ENCODE assay signal across 8 cellular contexts in genomic region chr16:89686520-89687091, GRCh38. TPM values are rescaled to one million over a fixed set of nuclear protein-coding genes. Genes with fewer than 3 reads are reported as not detected.
DNase-seq lines count a peak whose midpoint lies in the region; ATAC-seq and TF ChIP-seq lines count a peak whose summit lies in the region.

Gene CDK10, plus strand, starts transcription at chr16:89686689. Its CDS starts 22 bp downstream, at chr16:89686711.

- peaks cover 28 to 35% of the 10 kb centered on the region in 2 experiments for H3K79me1 ChIP-seq in IMR-90 (ENCODE audit: low read depth in 1 of 2, low read length in 2 of 2)

- ATAC-seq in GM21526 (IDR thresholded peaks at IDR 0.05; ENCODE audit: low FRiP score, unreplicated experiment) (peak; percentile 69), IMR-90 (ENCODE audit: low read depth) (peak; percentile 93), Panc1 (peak; percentile 96)
- ATAC-seq in activated T-cell treated with anti-CD3 and anti-CD28 coated beads, Interleukin-2, amount 50 U/mL, for 72 hours (replicated peaks in 1 of 2), result peak; percentile 92 to 93

- no peak for TF ChIP-seq EP300 in esophagus muscularis mucosa (IDR thresholded peaks at IDR 0.05)

- H3K4me1 ChIP-seq in IMR-90 (ENCODE audit: control insufficient read depth, insufficient read depth, low read length), result peaks cover 3% of the 10 kb centered on the region
- peaks cover 3% of the 10 kb centered on the region; the same call in 1 of the 2 replicates for H3K4me1 ChIP-seq in Panc1 (ENCODE audit: control insufficient read depth, insufficient read depth, low read length)
- peaks cover 9 to 21% (median 18%) of the 10 kb centered on the region in 4 donors for H3K4me1 ChIP-seq in esophagus muscularis mucosa

- peak within 1 kb of the TSS; percentile 98 for H3K27ac ChIP-seq in IMR-90 (ENCODE audit: insufficient read depth, low read length)
- peak within 1 kb of the TSS; percentile 82 for H3K27ac ChIP-seq in Panc1 (ENCODE audit: low read length)
- H3K27ac ChIP-seq in esophagus muscularis mucosa (replicated peaks in 1 of 4), result peak within 1 kb of the TSS; percentile 83 to 93 (median 88)

- H3K27ac Mint-ChIP-seq in activated T-cell treated with anti-CD3 and anti-CD28 coated beads, Interleukin-2, amount 50 U/mL, for 72 hours, result peak within 1 kb of the TSS; percentile 97

- H2AFZ ChIP-seq in IMR-90 (replicated peaks; ENCODE audit: low read length, poor library complexity), result peak within 1 kb of the TSS; percentile 100

- no peaks in the 10 kb centered on the region for H3K27me3 Mint-ChIP-seq in activated T-cell treated with anti-CD3 and anti-CD28 coated beads, Interleukin-2, amount 50 U/mL, for 72 hours (ENCODE audit: low read depth)

- peak within 1 kb of the TSS; percentile 68 for H3K18ac ChIP-seq in IMR-90 (ENCODE audit: low read depth, low read length)

- peak within 1 kb of the TSS; percentile 99 for H4K91ac ChIP-seq in IMR-90 (ENCODE audit: insufficient read depth, low read depth, low read length)

- BruUV-seq in IMR-90 (replicated peaks; lab: Mats Ljungman, UMichigan) (no TSS peak), Panc1 (replicated peaks; lab: Mats Ljungman, UMichigan) (no TSS peak)

- H3K36me3 ChIP-seq in IMR-90 (ENCODE audit: control insufficient read depth, insufficient read depth, low read length), result peaks cover 15% of the 10 kb centered on the region
- H3K36me3 ChIP-seq in Panc1 (ENCODE audit: control insufficient read depth, insufficient read depth, low read length), result no peaks in the 10 kb centered on the region; the same call in 1 of the 2 replicates
- H3K36me3 ChIP-seq in esophagus muscularis mucosa, result peaks cover 9 to 27% (median 19%) of the 10 kb centered on the region in 4 donors

- H3K36me3 Mint-ChIP-seq in activated T-cell treated with anti-CD3 and anti-CD28 coated beads, Interleukin-2, amount 50 U/mL, for 72 hours (ENCODE audit: insufficient read depth in 2 of 2), result peaks cover 2 to 5% of the 10 kb centered on the region in 2 donors

- dilution Hi-C loops in IMR-90 (cut with HindIII; ENCODE audit: low sequenced_read_pairs, unreplicated experiment), result no loop called here

- peak within 1 kb of the TSS; percentile 85; the same call in 1 of the 2 replicates for H2BK120ac ChIP-seq in IMR-90 (ENCODE audit: low read depth, low read length)

- no peak for TF ChIP-seq RAD21 in IMR-90 (IDR thresholded peaks at IDR 0.05; ENCODE audit: low read length)

- peaks cover 6% of the 10 kb centered on the region; the same call in 1 of the 2 replicates for H3K9me1 ChIP-seq in IMR-90 (ENCODE audit: insufficient read depth, low read length)

- H3K27me3 ChIP-seq in IMR-90 (ENCODE audit: control insufficient read depth, insufficient read depth, low read length), result no peaks in the 10 kb centered on the region
- H3K27me3 ChIP-seq in Panc1 (ENCODE audit: control insufficient read depth, insufficient read depth, low read length), result no peaks in the 10 kb centered on the region
- no peaks in the 10 kb centered on the region for H3K27me3 ChIP-seq in esophagus muscularis mucosa

- peak within 1 kb of the TSS; percentile 68 to 95 for H4K8ac ChIP-seq in IMR-90 (ENCODE audit: low read depth in 2 of 2, low read length in 2 of 2)

- CTCF ChIA-PET in IMR-90 (lab: Yijun Ruan, JAX) (interaction anchor here (0.6 to 1.5 kb wide), 2 partner anchors 13 to 15 kb away, joined by 3 read pairs; no protein-coding TSS in a partner anchor), Panc1 (lab: Charles Lee) (interaction anchor here (0.7 kb wide), 1 partner anchor 20 kb away, joined by 3 read pairs; no protein-coding TSS in a partner anchor)

- H4K5ac ChIP-seq in IMR-90 (ENCODE audit: low read depth, low read length), result peak within 1 kb of the TSS; percentile 85

- POLR2A ChIA-PET in IMR-90 (lab: Charles Lee; ENCODE audit: unreplicated experiment) (interaction anchor here (0.5 to 0.6 kb wide), 2 partner anchors 192 to 238 kb away, joined by 4 to 11 read pairs; no protein-coding TSS in a partner anchor), Panc1 (lab: Charles Lee) (interaction anchor here (0.5 kb wide), 1 partner anchor 243 kb away, joined by 5 read pairs; no protein-coding TSS in a partner anchor)

- H3K56ac ChIP-seq in IMR-90 (ENCODE audit: extremely low read depth, insufficient read depth, low read length), result peak within 1 kb of the TSS; percentile 98

- H3K4me3 ChIP-seq in IMR-90 (ENCODE audit: insufficient read depth, low read depth, low read length) (peak within 1 kb of the TSS; percentile 78), Panc1 (ENCODE audit: low read depth in 2 of 2, low read length in 2 of 2) (peak within 1 kb of the TSS; percentile 74 to 78), esophagus muscularis mucosa (peak within 1 kb of the TSS; percentile 86 to 99 (median 94))

- H3K9me3 ChIP-seq in IMR-90 (ENCODE audit: control insufficient read depth, insufficient read depth, low read length) (peaks cover 3% of the 10 kb centered on the region; the same call in 1 of the 2 replicates), Panc1 (ENCODE audit: control insufficient read depth, insufficient read depth, low read depth, low read length) (no peaks in the 10 kb centered on the region), esophagus muscularis mucosa (no peaks in the 10 kb centered on the region)

- peak within 1 kb of the TSS; percentile 94 for H3K4me2 ChIP-seq in IMR-90 (ENCODE audit: low read depth, low read length)

- peaks cover 20% of the 10 kb centered on the region for H3K4me1 Mint-ChIP-seq in activated T-cell treated with anti-CD3 and anti-CD28 coated beads, Interleukin-2, amount 50 U/mL, for 72 hours (ENCODE audit: low read depth)

- H2BK15ac ChIP-seq in IMR-90 (ENCODE audit: low read depth, low read length), result no peak within 1 kb of the TSS; the same call in 2 of the 3 replicates

- H3K14ac ChIP-seq in IMR-90 (replicated peaks; ENCODE audit: low read depth, low read length), result peak within 1 kb of the TSS; percentile 100

- H2BK20ac ChIP-seq in IMR-90 (ENCODE audit: low read depth, low read length), result 0 out of 2 replicates have a peak within 1 kb of the TSS, but pooled peaks have one; percentile 57

- H2BK5ac ChIP-seq in IMR-90 (ENCODE audit: low read depth, low read length, poor library complexity, severe bottlenecking), result peak within 1 kb of the TSS; percentile 97

- intact Hi-C loops in IMR-90 (cut with micrococcal nuclease), result no loop called here
- intact Hi-C loops in Panc1 (cut with micrococcal nuclease; ENCODE audit: unreplicated experiment), result no loop called here
- intact Hi-C loops in esophagus muscularis mucosa (cut with DNase I), result no loop called here

- H4K20me1 ChIP-seq in IMR-90 (ENCODE audit: insufficient read depth, low read length), result no peaks in the 10 kb centered on the region; the same call in 1 of the 2 replicates

- DNase-seq in DMS 273 treated with DMSO at 0.1 percent for 48 hours (lab: John Stamatoyannopoulos, UW) (peak; percentile 72), IMR-90 (peak; percentile 76), Panc1 (ENCODE audit: low read depth, low spot score) (peak; percentile 24), esophagus muscularis mucosa (ENCODE audit: extremely low spot score) (peak; percentile 96), myocyte (ENCODE audit: low read depth) (peak; percentile 88)
- DNase-seq in activated T-cell treated with anti-CD3 and anti-CD28 coated beads, Interleukin-2, amount 50 U/mL, for 72 hours, result peak; percentile 87 to 94
- peak; percentile 73 to 83 for DNase-seq in stimulated activated CD8-positive, alpha-beta memory T cell treated with anti-CD3 and anti-CD28 coated beads, Interleukin-7, amount 100 ng/mL, for 48 hours (ENCODE audit: extremely low read depth in 1 of 2, low read depth in 1 of 2)

- H2AK9ac ChIP-seq in IMR-90 (replicated peaks; ENCODE audit: low read depth, low read length, poor library complexity), result peak within 1 kb of the TSS; percentile 99

- TF ChIP-seq POLR2A in IMR-90 (IDR thresholded peaks at IDR 0.05; ENCODE audit: low read depth, low read length), result peak; percentile 61; the same call in 1 of the 2 replicates
- peak; percentile 5 for TF ChIP-seq POLR2A in esophagus muscularis mucosa (IDR thresholded peaks at IDR 0.05; ENCODE audit: low read depth)

- in situ Hi-C loops in IMR-90 (cut with MboI; ENCODE audit: low sequenced_read_pairs), result no loop called here
- in situ Hi-C loops in Panc1 (cut with HindIII; ENCODE audit: low pct_unique_long_range_greater_than_20kb, low sequenced_read_pairs), result no loop called here

- H3K23ac ChIP-seq in IMR-90 (ENCODE audit: low read depth, low read length), result peak within 1 kb of the TSS; percentile 99; the same call in 1 of the 2 replicates

- H3K9me3 Mint-ChIP-seq in activated T-cell treated with anti-CD3 and anti-CD28 coated beads, Interleukin-2, amount 50 U/mL, for 72 hours, result no peaks in the 10 kb centered on the region

- peak within 1 kb of the TSS; percentile 96 for H3K9ac ChIP-seq in IMR-90 (ENCODE audit: low read depth, low read length)

- peak within 1 kb of the TSS; percentile 95 to 98 for H3K4me3 Mint-ChIP-seq in activated T-cell treated with anti-CD3 and anti-CD28 coated beads, Interleukin-2, amount 50 U/mL, for 72 hours

- H2AK5ac ChIP-seq in IMR-90 (ENCODE audit: low read depth, low read length), result peak within 1 kb of the TSS; percentile 86

- no peak for TF ChIP-seq CTCF in IMR-90 (conservative IDR thresholded peaks at IDR 0.05; ENCODE audit: low read depth, low read length)
- no peak for TF ChIP-seq CTCF in Panc1 (IDR thresholded peaks at IDR 0.05)
- no peak for TF ChIP-seq CTCF in esophagus muscularis mucosa (IDR thresholded peaks at IDR 0.05)

- peak within 1 kb of the TSS; percentile 96 for H3K4ac ChIP-seq in IMR-90 (ENCODE audit: low read depth, low read length)

- 1% methylated on average over 43 of the region's 67 CpGs; no CpG with 5 or more reads in 1 of the 2 experiments for WGBS in IMR-90 (ENCODE audit: extremely low coverage in 2 of 2, insufficient read length in 1 of 2), 2 experiments
- WGBS in esophagus muscularis mucosa, result 4% methylated on average over 5 of the region's 67 CpGs

TF ChIP-seq in IMR-90, 13 proteins besides CTCF, POLR2A, EP300 and RAD21 (continues in another document):
- TF ChIP-seq, protein P1, sequence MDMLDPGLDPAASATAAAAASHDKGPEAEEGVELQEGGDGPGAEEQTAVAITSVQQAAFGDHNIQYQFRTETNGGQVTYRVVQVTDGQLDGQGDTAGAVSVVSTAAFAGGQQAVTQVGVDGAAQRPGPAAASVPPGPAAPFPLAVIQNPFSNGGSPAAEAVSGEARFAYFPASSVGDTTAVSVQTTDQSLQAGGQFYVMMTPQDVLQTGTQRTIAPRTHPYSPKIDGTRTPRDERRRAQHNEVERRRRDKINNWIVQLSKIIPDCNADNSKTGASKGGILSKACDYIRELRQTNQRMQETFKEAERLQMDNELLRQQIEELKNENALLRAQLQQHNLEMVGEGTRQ (IDR thresholded peaks at IDR 0.05; ENCODE audit: low read depth, low read length), result peak; percentile 15; the same call in 1 of the 2 replicates

RNA-seq across cellular contexts. Expression of gene CDK10, which starts in this region (rescaled TPM):
- total RNA-seq in IMR-90 (2012; rRNA removed) (18.6 and 19.5 TPM in 2 replicates), Panc1 (2021; ENCODE audit: unreplicated experiment) (52.6 TPM), esophagus muscularis mucosa (10 to 100 TPM; 20.8 to 45.1 (median 25.7) TPM), myocyte (43.3 and 43.6 TPM in 2 replicates)
- polyA plus RNA-seq in IMR-90 (2012; rRNA removed), result 61.8 and 65.3 TPM in 2 replicates
- polyA plus RNA-seq in IMR-90 (2012; cell fraction: cytosol; rRNA removed), result 36.5 and 41.9 TPM in 2 replicates
- 292 and 559 TPM in 2 replicates for polyA plus RNA-seq in IMR-90 (2012; cell fraction: nucleus; rRNA removed; ENCODE audit: low replicate concordance)
- 54.0 TPM for polyA plus RNA-seq in Panc1 (2012; ENCODE audit: insufficient read length)
- total RNA-seq in activated T-cell treated with anti-CD3 and anti-CD28 coated beads, Interleukin-2, amount 50 U/mL, for 72 hours, result 10 to 100 TPM; 66.6 to 83.2 TPM
- 105 TPM for polyA plus RNA-seq in myocyte (2012)

Comparison
In these comparisons a context has a peak if more than half of its experiments do, and no peak if none do; other contexts are left out.
1. Peak in every context shown above with its lines: DNase-seq, ATAC-seq, H3K4me3 ChIP-seq and H3K27ac ChIP-seq.
2. DNase-seq: peak in every context shown above with its lines; median percentile 96 in esophagus muscularis mucosa; 90 in activated T-cell treated with anti-CD3 and anti-CD28 coated beads, Interleukin-2, amount 50 U/mL, for 72 hours; 88 in myocyte; 78 in stimulated activated CD8-positive, alpha-beta memory T cell treated with anti-CD3 and anti-CD28 coated beads, Interleukin-7, amount 100 ng/mL, for 48 hours; 76 in IMR-90; 72 in DMS 273 treated with DMSO at 0.1 percent for 48 hours; 24 in Panc1.